Comparison of ENCODE assay signal across 2 cellular contexts in the genomic region with DNA sequence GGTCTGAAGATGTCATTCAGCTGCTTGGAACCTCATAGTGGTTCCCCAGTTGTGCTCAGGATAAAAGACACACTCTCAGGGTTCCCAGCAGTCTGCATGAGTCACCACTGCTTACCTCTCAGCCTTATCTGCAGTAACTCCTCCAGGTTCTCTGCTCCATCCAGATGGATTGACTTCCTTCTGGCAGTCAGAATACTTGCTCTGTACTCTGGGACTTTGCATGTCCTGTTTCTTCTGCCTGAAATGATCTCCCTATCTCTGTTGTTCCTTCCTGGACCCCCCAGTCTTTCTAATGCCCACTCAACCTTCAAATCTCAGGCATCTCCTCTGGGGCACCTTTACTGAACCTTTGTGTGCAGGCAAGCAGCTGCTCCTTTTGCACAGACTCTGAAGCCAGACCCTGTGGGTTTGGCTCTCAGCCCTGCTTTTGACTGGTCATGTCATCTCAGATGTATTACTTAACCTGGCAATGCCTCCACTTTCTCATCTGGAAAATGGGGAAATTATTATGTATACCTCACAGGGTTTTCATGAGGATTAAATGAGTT.
TF ChIP-seq lines count a peak whose summit lies in the region.

No MANE protein-coding gene starts in this region.

TF ChIP-seq in HEK293, 187 proteins besides CTCF, POLR2A, EP300 and RAD21 (continues in another document):
- TF ChIP-seq, protein P1, sequence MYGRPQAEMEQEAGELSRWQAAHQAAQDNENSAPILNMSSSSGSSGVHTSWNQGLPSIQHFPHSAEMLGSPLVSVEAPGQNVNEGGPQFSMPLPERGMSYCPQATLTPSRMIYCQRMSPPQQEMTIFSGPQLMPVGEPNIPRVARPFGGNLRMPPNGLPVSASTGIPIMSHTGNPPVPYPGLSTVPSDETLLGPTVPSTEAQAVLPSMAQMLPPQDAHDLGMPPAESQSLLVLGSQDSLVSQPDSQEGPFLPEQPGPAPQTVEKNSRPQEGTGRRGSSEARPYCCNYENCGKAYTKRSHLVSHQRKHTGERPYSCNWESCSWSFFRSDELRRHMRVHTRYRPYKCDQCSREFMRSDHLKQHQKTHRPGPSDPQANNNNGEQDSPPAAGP (tag by site-specific recombination; IDR thresholded peaks at IDR 0.05) = no peak
- TF ChIP-seq, protein P2, sequence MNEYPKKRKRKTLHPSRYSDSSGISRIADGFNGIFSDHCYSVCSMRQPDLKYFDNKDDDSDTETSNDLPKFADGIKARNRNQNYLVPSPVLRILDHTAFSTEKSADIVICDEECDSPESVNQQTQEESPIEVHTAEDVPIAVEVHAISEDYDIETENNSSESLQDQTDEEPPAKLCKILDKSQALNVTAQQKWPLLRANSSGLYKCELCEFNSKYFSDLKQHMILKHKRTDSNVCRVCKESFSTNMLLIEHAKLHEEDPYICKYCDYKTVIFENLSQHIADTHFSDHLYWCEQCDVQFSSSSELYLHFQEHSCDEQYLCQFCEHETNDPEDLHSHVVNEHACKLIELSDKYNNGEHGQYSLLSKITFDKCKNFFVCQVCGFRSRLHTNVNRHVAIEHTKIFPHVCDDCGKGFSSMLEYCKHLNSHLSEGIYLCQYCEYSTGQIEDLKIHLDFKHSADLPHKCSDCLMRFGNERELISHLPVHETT (tag by site-specific recombination; IDR thresholded peaks at IDR 0.05) = no peak
- TF ChIP-seq ZNF157 (tag by site-specific recombination; IDR thresholded peaks at IDR 0.05) = no peak
- no peak for TF ChIP-seq ZNF23 (tag by site-specific recombination; IDR thresholded peaks at IDR 0.05; ENCODE audit: borderline replicate concordance)
- no peak for TF ChIP-seq ZBTB8A (tag by site-specific recombination; IDR thresholded peaks at IDR 0.05)
- TF ChIP-seq ZNF843 (tag by site-specific recombination; IDR thresholded peaks at IDR 0.05) = no peak
- no peak for TF ChIP-seq TCF7L2 (IDR thresholded peaks at IDR 0.05; ENCODE audit: borderline replicate concordance, low read depth, low read length)
- TF ChIP-seq, protein P3, sequence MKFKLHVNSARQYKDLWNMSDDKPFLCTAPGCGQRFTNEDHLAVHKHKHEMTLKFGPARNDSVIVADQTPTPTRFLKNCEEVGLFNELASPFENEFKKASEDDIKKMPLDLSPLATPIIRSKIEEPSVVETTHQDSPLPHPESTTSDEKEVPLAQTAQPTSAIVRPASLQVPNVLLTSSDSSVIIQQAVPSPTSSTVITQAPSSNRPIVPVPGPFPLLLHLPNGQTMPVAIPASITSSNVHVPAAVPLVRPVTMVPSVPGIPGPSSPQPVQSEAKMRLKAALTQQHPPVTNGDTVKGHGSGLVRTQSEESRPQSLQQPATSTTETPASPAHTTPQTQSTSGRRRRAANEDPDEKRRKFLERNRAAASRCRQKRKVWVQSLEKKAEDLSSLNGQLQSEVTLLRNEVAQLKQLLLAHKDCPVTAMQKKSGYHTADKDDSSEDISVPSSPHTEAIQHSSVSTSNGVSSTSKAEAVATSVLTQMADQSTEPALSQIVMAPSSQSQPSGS (tag by site-specific recombination; IDR thresholded peaks at IDR 0.05; ENCODE audit: low read depth) = no peak
- no peak for TF ChIP-seq ZNF169 (tag by site-specific recombination; IDR thresholded peaks at IDR 0.05)
- no peak for TF ChIP-seq ZNF19 (tag by site-specific recombination; IDR thresholded peaks at IDR 0.05; ENCODE audit: low read depth)
- TF ChIP-seq ZNF610 (tag by site-specific recombination; IDR thresholded peaks at IDR 0.05; ENCODE audit: borderline replicate concordance) = no peak
- no peak for TF ChIP-seq SP3 (tag by site-specific recombination; IDR thresholded peaks at IDR 0.05)
- TF ChIP-seq ZNF2 (tag by site-specific recombination; IDR thresholded peaks at IDR 0.05) = no peak
- no peak for TF ChIP-seq KLF10 (tag by site-specific recombination; IDR thresholded peaks at IDR 0.05)
- TF ChIP-seq, protein P4, sequence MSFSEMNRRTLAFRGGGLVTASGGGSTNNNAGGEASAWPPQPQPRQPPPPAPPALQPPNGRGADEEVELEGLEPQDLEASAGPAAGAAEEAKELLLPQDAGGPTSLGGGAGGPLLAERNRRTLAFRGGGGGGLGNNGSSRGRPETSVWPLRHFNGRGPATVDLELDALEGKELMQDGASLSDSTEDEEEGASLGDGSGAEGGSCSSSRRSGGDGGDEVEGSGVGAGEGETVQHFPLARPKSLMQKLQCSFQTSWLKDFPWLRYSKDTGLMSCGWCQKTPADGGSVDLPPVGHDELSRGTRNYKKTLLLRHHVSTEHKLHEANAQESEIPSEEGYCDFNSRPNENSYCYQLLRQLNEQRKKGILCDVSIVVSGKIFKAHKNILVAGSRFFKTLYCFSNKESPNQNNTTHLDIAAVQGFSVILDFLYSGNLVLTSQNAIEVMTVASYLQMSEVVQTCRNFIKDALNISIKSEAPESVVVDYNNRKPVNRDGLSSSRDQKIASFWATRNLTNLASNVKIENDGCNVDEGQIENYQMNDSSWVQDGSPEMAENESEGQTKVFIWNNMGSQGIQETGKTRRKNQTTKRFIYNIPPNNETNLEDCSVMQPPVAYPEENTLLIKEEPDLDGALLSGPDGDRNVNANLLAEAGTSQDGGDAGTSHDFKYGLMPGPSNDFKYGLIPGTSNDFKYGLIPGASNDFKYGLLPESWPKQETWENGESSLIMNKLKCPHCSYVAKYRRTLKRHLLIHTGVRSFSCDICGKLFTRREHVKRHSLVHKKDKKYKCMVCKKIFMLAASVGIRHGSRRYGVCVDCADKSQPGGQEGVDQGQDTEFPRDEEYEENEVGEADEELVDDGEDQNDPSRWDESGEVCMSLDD (tag by site-specific recombination; IDR thresholded peaks at IDR 0.05) = no peak
- TF ChIP-seq ZNF324 (tag by site-specific recombination; IDR thresholded peaks at IDR 0.05) = no peak
- no peak for TF ChIP-seq ZNF155 (tag by site-specific recombination; IDR thresholded peaks at IDR 0.05)
- TF ChIP-seq, protein P5, sequence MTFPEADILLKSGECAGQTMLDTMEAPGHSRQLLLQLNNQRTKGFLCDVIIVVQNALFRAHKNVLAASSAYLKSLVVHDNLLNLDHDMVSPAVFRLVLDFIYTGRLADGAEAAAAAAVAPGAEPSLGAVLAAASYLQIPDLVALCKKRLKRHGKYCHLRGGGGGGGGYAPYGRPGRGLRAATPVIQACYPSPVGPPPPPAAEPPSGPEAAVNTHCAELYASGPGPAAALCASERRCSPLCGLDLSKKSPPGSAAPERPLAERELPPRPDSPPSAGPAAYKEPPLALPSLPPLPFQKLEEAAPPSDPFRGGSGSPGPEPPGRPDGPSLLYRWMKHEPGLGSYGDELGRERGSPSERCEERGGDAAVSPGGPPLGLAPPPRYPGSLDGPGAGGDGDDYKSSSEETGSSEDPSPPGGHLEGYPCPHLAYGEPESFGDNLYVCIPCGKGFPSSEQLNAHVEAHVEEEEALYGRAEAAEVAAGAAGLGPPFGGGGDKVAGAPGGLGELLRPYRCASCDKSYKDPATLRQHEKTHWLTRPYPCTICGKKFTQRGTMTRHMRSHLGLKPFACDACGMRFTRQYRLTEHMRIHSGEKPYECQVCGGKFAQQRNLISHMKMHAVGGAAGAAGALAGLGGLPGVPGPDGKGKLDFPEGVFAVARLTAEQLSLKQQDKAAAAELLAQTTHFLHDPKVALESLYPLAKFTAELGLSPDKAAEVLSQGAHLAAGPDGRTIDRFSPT (tag by site-specific recombination; IDR thresholded peaks at IDR 0.05) = no peak
- TF ChIP-seq ZNF560 (tag by site-specific recombination; IDR thresholded peaks at IDR 0.05; ENCODE audit: borderline replicate concordance) = no peak

TF ChIP-seq in HepG2, 621 proteins besides CTCF, POLR2A, EP300 and RAD21 (continued from another document):
- TF ChIP-seq, protein P6, sequence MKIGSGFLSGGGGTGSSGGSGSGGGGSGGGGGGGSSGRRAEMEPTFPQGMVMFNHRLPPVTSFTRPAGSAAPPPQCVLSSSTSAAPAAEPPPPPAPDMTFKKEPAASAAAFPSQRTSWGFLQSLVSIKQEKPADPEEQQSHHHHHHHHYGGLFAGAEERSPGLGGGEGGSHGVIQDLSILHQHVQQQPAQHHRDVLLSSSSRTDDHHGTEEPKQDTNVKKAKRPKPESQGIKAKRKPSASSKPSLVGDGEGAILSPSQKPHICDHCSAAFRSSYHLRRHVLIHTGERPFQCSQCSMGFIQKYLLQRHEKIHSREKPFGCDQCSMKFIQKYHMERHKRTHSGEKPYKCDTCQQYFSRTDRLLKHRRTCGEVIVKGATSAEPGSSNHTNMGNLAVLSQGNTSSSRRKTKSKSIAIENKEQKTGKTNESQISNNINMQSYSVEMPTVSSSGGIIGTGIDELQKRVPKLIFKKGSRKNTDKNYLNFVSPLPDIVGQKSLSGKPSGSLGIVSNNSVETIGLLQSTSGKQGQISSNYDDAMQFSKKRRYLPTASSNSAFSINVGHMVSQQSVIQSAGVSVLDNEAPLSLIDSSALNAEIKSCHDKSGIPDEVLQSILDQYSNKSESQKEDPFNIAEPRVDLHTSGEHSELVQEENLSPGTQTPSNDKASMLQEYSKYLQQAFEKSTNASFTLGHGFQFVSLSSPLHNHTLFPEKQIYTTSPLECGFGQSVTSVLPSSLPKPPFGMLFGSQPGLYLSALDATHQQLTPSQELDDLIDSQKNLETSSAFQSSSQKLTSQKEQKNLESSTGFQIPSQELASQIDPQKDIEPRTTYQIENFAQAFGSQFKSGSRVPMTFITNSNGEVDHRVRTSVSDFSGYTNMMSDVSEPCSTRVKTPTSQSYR (CRISPR knock-in tag; IDR thresholded peaks at IDR 0.05; ENCODE audit: borderline replicate concordance) = no peak
- TF ChIP-seq TAF15 (IDR thresholded peaks at IDR 0.05; ENCODE audit: low read depth, low read length, poor library complexity, severe bottlenecking) (no peak), JUN (CRISPR knock-in tag; IDR thresholded peaks at IDR 0.05) (no peak), NKX3-1 (CRISPR knock-in tag; IDR thresholded peaks at IDR 0.05) (no peak), CC2D1A (CRISPR knock-in tag; IDR thresholded peaks at IDR 0.05) (no peak), NFE2 (CRISPR knock-in tag; IDR thresholded peaks at IDR 0.05) (no peak), ARNT (IDR thresholded peaks at IDR 0.05) (no peak), ZFP37 (CRISPR knock-in tag; IDR thresholded peaks at IDR 0.05; ENCODE audit: borderline replicate concordance) (no peak), REXO4 (CRISPR knock-in tag; IDR thresholded peaks at IDR 0.05; ENCODE audit: borderline replicate concordance) (no peak), HOXA5 (CRISPR knock-in tag; IDR thresholded peaks at IDR 0.05) (no peak)
- TF ChIP-seq, protein P7, sequence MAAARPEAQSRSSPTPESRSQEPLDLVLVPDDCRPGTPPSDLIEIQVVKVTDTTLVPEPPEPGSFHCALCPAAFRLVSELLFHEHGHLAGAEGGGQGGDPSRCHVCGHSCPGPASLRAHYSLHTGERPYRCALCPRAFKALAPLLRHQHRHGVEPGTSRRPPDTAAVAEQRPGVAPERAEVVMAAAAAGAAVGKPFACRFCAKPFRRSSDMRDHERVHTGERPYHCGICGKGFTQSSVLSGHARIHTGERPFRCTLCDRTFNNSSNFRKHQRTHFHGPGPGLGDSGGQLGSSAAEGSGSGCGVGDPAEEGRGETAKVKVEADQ (CRISPR knock-in tag; IDR thresholded peaks at IDR 0.05; ENCODE audit: borderline replicate concordance) = no peak
- TF ChIP-seq, protein P8, sequence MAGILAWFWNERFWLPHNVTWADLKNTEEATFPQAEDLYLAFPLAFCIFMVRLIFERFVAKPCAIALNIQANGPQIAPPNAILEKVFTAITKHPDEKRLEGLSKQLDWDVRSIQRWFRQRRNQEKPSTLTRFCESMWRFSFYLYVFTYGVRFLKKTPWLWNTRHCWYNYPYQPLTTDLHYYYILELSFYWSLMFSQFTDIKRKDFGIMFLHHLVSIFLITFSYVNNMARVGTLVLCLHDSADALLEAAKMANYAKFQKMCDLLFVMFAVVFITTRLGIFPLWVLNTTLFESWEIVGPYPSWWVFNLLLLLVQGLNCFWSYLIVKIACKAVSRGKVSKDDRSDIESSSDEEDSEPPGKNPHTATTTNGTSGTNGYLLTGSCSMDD (CRISPR knock-in tag; IDR thresholded peaks at IDR 0.05) = no peak
- TF ChIP-seq, protein P9, sequence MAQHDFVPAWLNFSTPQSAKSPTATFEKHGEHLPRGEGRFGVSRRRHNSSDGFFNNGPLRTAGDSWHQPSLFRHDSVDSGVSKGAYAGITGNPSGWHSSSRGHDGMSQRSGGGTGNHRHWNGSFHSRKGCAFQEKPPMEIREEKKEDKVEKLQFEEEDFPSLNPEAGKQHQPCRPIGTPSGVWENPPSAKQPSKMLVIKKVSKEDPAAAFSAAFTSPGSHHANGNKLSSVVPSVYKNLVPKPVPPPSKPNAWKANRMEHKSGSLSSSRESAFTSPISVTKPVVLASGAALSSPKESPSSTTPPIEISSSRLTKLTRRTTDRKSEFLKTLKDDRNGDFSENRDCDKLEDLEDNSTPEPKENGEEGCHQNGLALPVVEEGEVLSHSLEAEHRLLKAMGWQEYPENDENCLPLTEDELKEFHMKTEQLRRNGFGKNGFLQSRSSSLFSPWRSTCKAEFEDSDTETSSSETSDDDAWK (CRISPR knock-in tag; IDR thresholded peaks at IDR 0.05) = no peak
